ENCODE assay signal across 12 cellular contexts in the genomic region with DNA sequence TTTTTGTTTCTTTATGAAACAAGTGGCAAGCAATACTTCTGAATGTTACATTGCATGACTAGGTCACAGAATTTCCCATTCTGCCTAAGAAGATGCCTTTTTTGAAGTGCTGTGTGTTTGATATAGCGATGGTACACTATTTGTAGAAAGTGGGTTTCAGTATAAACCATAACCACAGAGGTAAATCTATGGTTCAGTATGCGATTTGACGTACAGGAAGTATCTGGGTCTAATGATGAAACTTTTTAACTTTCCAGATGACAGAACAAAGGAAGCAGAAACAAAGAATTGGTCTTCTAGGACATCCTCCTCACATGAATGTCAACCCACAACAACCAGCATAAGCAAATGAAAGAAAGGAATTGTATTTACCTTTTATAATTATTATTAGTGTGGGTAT.
DNase-seq lines count a peak whose midpoint lies in the region; ATAC-seq, FAIRE-seq and TF ChIP-seq lines count a peak whose summit lies in the region.
"Had no signal": no experiment of that assay in that cellular context is flagged by ENCODE, and none has a peak within 500 bp of the region (broad histone marks: within the 10 kb centered on the region; RNA-seq: fewer than 3 reads in every experiment).

No MANE protein-coding gene starts in this region.

- H3K9me3 ChIP-seq in CD4-positive, alpha-beta T cell (ENCODE audit: control insufficient read depth, low read length), result no peaks in the 10 kb centered on the region
- H3K9me3 ChIP-seq in ascending aorta, result no peaks in the 10 kb centered on the region

- intact Hi-C loops in CD4-positive, alpha-beta T cell (cut with DNase I, micrococcal nuclease), result loop anchor here in 1 of 2 experiments (1.0 kb wide), 2 partner anchors 15 to 24 kb away; no protein-coding TSS in a partner anchor
- intact Hi-C loops in activated B cell treated with CpG ODN at 0.5 μM for 24 hours (cut with micrococcal nuclease), result loop anchor here (1.0 kb wide), 3 partner anchors 15 to 166 kb away; no protein-coding TSS in a partner anchor
- intact Hi-C loops in ascending aorta (cut with DNase I), result no loop called here

- no peaks in the 10 kb centered on the region for H3K4me1 ChIP-seq in ascending aorta

- H3K4me1 Mint-ChIP-seq in CD4-positive, alpha-beta T cell (ENCODE audit: low read depth), result peaks cover 91% of the 10 kb centered on the region
- H3K4me1 Mint-ChIP-seq in activated B cell treated with CpG ODN at 0.5 μM for 24 hours, result peaks cover 72% of the 10 kb centered on the region

- POLR2A ChIA-PET in CD4-positive, alpha-beta T cell (lab: Charles Lee), result no interaction called here
- POLR2A ChIA-PET in activated B cell treated with CpG ODN at 0.5 μM for 24 hours (lab: Charles Lee), result interaction anchor here (1.0 to 1.3 kb wide), 2 partner anchors 167 to 341 kb away, joined by 3 read pairs; no protein-coding TSS in a partner anchor

- H3K27me3 Mint-ChIP-seq in CD4-positive, alpha-beta T cell, result no peaks in the 10 kb centered on the region
- H3K27me3 Mint-ChIP-seq in activated B cell treated with CpG ODN at 0.5 μM for 24 hours, result no peaks in the 10 kb centered on the region

- H3K36me3 ChIP-seq in ascending aorta, result no peaks in the 10 kb centered on the region
- H3K36me3 ChIP-seq: WERI-Rb-1 had no signal

- no peak for TF ChIP-seq CTCF in CD4-positive, alpha-beta T cell (IDR thresholded peaks at IDR 0.05)
- TF ChIP-seq CTCF in activated B cell treated with CpG ODN at 0.5 μM for 24 hours (IDR thresholded peaks at IDR 0.05), result no peak
- no peak for TF ChIP-seq CTCF in ascending aorta (IDR thresholded peaks at IDR 0.05)

- no peak for DNase-seq in CD4-positive, alpha-beta T cell
- DNase-seq in GM19239 (ENCODE audit: insufficient read length, low spot score) (no peak), activated B cell treated with CpG ODN at 0.5 μM for 24 hours (no peak), UCSD-AML1 (lab: John Stamatoyannopoulos, UW; ENCODE audit: unreplicated experiment) (no peak), NCI-H1436 treated with DMSO at 0.1 percent for 48 hours (lab: John Stamatoyannopoulos, UW) (no peak), ascending aorta (ENCODE audit: low spot score in 2 of 2) (no peak)
- DNase-seq in stimulated activated CD4-positive, alpha-beta T cell treated with anti-CD3 and anti-CD28 coated beads, Interleukin-2, amount 100 ng/mL, for 24 hours, result no peak
- DNase-seq: cerebellar nuclear complex, COR-L47, WERI-Rb-1 had no signal

- no peaks in the 10 kb centered on the region for H3K9me3 Mint-ChIP-seq in CD4-positive, alpha-beta T cell
- no peaks in the 10 kb centered on the region for H3K9me3 Mint-ChIP-seq in activated B cell treated with CpG ODN at 0.5 μM for 24 hours

- FAIRE-seq in GM19239 (lab: Jason Lieb, UNC), result peak; percentile 84

- peak; percentile 83 for ATAC-seq in CD4-positive, alpha-beta T cell (ENCODE audit: poor library complexity)
- peak; percentile 78 for ATAC-seq in HG02943 (IDR thresholded peaks at IDR 0.05; ENCODE audit: low read depth, unreplicated experiment)
- peak; percentile 66 for ATAC-seq in activated B cell treated with CpG ODN at 0.5 μM for 24 hours (ENCODE audit: low read depth)

- H3K27ac ChIP-seq in CD4-positive, alpha-beta T cell (ENCODE audit: low read depth, low read length), result no peak overlapping the region
- no peak overlapping the region for H3K27ac ChIP-seq in ascending aorta
- H3K27ac ChIP-seq: parathyroid adenoma, WERI-Rb-1 had no signal

- peak overlapping the region; percentile 83 for H3K27ac Mint-ChIP-seq in CD4-positive, alpha-beta T cell
- H3K27ac Mint-ChIP-seq in activated B cell treated with CpG ODN at 0.5 μM for 24 hours, result peak overlapping the region; percentile 69

- no peaks in the 10 kb centered on the region for H3K27me3 ChIP-seq in CD4-positive, alpha-beta T cell (ENCODE audit: control insufficient read depth, insufficient read depth, low read length)
- no peaks in the 10 kb centered on the region for H3K27me3 ChIP-seq in ascending aorta

- CTCF ChIA-PET in CD4-positive, alpha-beta T cell (lab: Charles Lee), result interaction anchor here (1.5 kb wide), 1 partner anchor 24 kb away, joined by 3 read pairs; no protein-coding TSS in a partner anchor
- CTCF ChIA-PET in activated B cell treated with CpG ODN at 0.5 μM for 24 hours (lab: Charles Lee), result no interaction called here

- no peak overlapping the region for H3K4me3 ChIP-seq in ascending aorta

- peak overlapping the region; percentile 14 for H3K4me3 Mint-ChIP-seq in CD4-positive, alpha-beta T cell
- H3K4me3 Mint-ChIP-seq in activated B cell treated with CpG ODN at 0.5 μM for 24 hours, result peak overlapping the region; percentile 16

- peaks cover 5% of the 10 kb centered on the region for H3K36me3 Mint-ChIP-seq in CD4-positive, alpha-beta T cell (ENCODE audit: low read depth)
- H3K36me3 Mint-ChIP-seq in activated B cell treated with CpG ODN at 0.5 μM for 24 hours (ENCODE audit: low read depth), result peaks cover 48% of the 10 kb centered on the region
